Comparison of ENCODE assay signal across 17 cellular contexts in genomic region chr4:168336837-168337549, GRCh38.
"Had no signal": no experiment of that assay in that cellular context is flagged by ENCODE, and none has a peak within 500 bp of the region (broad histone marks: within the 10 kb centered on the region; RNA-seq: fewer than 3 reads in every experiment).

No MANE protein-coding gene starts in this region.

- H3K4me2 ChIP-seq: neural progenitor cell had no signal

- ATAC-seq: activated CD4-positive, alpha-beta T cell treated with anti-CD3 and anti-CD28 coated beads for 36 hours; activated CD8-positive, alpha-beta memory T cell treated with anti-CD3 and anti-CD28 coated beads, Interleukin-2, amount 10 ng/mL, durations not matched to agents 7 days and 5 days; activated CD8-positive, alpha-beta T cell treated with anti-CD3 and anti-CD28 coated beads, Interleukin-2, amount 10 ng/mL, durations not matched to agents 7 days and 5 days; activated naive CD8-positive, alpha-beta T cell treated with anti-CD3 and anti-CD28 coated beads, Interleukin-2, amount 50 U/mL, for 24 hours; natural killer cell had no signal

- H3K36me3 ChIP-seq: neural progenitor cell, right atrium auricular region, transverse colon had no signal

- H3K9me3 ChIP-seq: right atrium auricular region, testis, transverse colon had no signal

- H3K27ac ChIP-seq: neural progenitor cell, testis, transverse colon had no signal

- H2AFZ ChIP-seq: neural progenitor cell had no signal

- DNase-seq: activated CD4-positive, alpha-beta T cell treated with anti-CD3 and anti-CD28 coated beads for 36 hours; activated CD4-positive, CD25-positive, alpha-beta regulatory T cell; activated CD8-positive, alpha-beta memory T cell treated with anti-CD3 and anti-CD28 coated beads, Interleukin-2, amount 10 ng/mL, durations not matched to agents 7 days and 5 days; activated CD8-positive, alpha-beta T cell treated with anti-CD3 and anti-CD28 coated beads, Interleukin-2, amount 10 ng/mL, durations not matched to agents 7 days and 5 days; activated naive CD8-positive, alpha-beta T cell treated with anti-CD3 and anti-CD28 coated beads, Interleukin-2, amount 50 U/mL, for 24 hours; activated T-cell treated with anti-CD3 and anti-CD28 coated beads, Interleukin-2, amount 50 U/mL, for 48 hours; cortex of kidney; head of caudate nucleus; hypothalamus; immature natural killer cell; natural killer cell; stimulated activated CD4-positive, alpha-beta T cell treated with anti-CD3 and anti-CD28 coated beads, Interleukin-2, amount 100 ng/mL, for 48 hours; stimulated activated naive CD4-positive, alpha-beta T cell treated with Interleukin-2 at 50 U/mL for 16 hours; testis; transverse colon had no signal

- H3K9ac ChIP-seq: neural progenitor cell had no signal

- H3K27me3 ChIP-seq: neural progenitor cell, right atrium auricular region, testis, transverse colon had no signal

- H3K4me3 ChIP-seq: neural progenitor cell, right atrium auricular region, testis, transverse colon had no signal

- H3K4me1 ChIP-seq: neural progenitor cell, right atrium auricular region, testis, transverse colon had no signal
